ENCODE assay signal across 1 cellular context in the genomic region with DNA sequence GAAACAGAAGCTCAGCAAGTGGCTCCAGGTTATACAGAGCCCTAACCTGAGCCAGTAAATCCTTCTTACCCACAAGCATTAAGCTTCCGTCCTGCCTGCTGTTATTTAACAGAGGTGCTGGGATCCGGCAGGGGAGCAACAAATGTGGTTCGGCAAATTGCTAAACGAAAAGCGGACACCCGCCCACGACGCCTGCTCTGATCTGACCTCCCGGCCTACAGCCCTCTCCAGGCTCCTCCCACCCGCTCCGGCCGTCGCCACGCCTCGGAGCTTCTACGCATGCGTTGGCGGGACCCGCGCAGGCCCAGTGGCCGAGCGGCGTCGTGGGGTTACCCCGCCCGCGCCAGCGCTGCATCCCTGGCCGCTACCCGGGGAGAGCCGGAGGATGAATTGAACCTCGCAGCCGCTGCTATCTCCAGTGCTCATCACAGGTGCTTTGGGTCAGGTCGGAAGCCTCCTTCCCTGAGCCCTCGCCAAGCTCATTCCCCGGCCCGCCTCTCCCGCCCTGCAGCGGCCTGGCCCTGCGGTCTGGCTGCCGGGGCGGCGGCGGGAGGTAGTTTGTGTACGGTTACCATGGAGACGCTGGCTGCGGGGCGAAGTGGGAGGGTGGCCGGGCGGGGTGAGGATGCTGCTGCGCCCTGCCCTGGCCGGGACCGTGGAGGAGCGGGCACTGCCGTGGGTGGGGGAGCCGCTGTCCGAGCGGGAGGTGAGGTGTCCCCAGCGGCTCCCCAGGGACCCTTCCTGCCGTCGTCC.
A peak's percentile ranks its signal among the peaks of the same experiment; 100 is the strongest.
TF ChIP-seq lines count a peak whose summit lies in the region.

A gene with protein sequence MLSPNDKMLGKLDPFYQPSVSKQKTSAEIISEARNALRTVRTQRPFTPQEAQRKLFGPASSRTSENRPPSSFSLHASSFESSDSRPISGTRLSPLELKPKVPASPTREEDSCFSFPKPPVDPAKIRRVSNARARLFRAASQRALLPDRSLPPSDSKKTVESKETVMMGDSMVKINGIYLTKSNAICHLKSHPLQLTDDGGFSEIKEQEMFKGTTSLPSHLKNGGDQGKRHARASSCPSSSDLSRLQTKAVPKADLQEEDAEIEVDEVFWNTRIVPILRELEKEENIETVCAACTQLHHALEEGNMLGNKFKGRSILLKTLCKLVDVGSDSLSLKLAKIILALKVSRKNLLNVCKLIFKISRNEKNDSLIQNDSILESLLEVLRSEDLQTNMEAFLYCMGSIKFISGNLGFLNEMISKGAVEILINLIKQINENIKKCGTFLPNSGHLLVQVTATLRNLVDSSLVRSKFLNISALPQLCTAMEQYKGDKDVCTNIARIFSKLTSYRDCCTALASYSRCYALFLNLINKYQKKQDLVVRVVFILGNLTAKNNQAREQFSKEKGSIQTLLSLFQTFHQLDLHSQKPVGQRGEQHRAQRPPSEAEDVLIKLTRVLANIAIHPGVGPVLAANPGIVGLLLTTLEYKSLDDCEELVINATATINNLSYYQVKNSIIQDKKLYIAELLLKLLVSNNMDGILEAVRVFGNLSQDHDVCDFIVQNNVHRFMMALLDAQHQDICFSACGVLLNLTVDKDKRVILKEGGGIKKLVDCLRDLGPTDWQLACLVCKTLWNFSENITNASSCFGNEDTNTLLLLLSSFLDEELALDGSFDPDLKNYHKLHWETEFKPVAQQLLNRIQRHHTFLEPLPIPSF (plus strand): TSS at position 307 of the 753 bp plus-strand sequence. CDS start 5,846 bp downstream, outside the sequence.

TF ChIP-seq in IMR-90, 13 proteins besides CTCF, POLR2A, EP300 and RAD21 (continued from another document):
- TF ChIP-seq, protein P1, sequence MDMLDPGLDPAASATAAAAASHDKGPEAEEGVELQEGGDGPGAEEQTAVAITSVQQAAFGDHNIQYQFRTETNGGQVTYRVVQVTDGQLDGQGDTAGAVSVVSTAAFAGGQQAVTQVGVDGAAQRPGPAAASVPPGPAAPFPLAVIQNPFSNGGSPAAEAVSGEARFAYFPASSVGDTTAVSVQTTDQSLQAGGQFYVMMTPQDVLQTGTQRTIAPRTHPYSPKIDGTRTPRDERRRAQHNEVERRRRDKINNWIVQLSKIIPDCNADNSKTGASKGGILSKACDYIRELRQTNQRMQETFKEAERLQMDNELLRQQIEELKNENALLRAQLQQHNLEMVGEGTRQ (IDR thresholded peaks at IDR 0.05; ENCODE audit: low read depth, low read length) = no peak
- TF ChIP-seq, protein P2, sequence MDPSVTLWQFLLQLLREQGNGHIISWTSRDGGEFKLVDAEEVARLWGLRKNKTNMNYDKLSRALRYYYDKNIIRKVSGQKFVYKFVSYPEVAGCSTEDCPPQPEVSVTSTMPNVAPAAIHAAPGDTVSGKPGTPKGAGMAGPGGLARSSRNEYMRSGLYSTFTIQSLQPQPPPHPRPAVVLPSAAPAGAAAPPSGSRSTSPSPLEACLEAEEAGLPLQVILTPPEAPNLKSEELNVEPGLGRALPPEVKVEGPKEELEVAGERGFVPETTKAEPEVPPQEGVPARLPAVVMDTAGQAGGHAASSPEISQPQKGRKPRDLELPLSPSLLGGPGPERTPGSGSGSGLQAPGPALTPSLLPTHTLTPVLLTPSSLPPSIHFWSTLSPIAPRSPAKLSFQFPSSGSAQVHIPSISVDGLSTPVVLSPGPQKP (IDR thresholded peaks at IDR 0.05; ENCODE audit: borderline replicate concordance, low read depth, low read length) = no peak
- TF ChIP-seq MAFK (IDR thresholded peaks at IDR 0.05; ENCODE audit: low read depth, low read length) (no peak), RCOR1 (IDR thresholded peaks at IDR 0.05; ENCODE audit: insufficient replicate concordance, low read length) (no peak), BHLHE40 (IDR thresholded peaks at IDR 0.05; ENCODE audit: low read depth, low read length) (no peak), CHD1 (IDR thresholded peaks at IDR 0.05; ENCODE audit: low read depth, low read length) (no peak), FOS (IDR thresholded peaks at IDR 0.05; ENCODE audit: low read depth, low read length) (no peak), MXI1 (IDR thresholded peaks at IDR 0.05; ENCODE audit: borderline replicate concordance, low read depth, low read length) (peak; percentile 76; the same call in 1 of the 2 replicates), CEBPB (IDR thresholded peaks at IDR 0.05; ENCODE audit: low read depth, low read length) (no peak), NFE2L2 (IDR thresholded peaks at IDR 0.05; ENCODE audit: low read depth, low read length) (no peak)
TF ChIP-seq in IMR-90: peak in this region for 2.
